24 cellular contexts compared by ENCODE assay signal in the genomic region with DNA sequence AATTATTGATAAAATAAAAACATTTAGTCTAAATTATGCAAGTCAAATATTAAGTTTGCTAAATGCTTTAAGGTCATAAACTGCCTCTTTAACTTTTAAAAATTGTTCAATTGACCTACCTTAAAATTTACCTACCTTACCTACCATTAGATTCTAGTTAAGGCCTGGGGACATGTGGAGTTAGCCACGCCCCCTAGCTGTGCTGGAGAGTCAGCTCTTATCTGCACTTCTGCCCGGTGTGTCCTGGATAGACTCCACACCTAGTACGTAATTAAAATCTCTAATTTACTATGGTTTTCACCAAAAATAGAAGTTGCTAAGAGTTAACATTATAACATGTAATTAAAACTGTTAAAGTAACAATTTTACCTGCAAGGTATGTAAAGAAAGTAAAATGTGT. TPM values are rescaled to one million over a fixed set of nuclear protein-coding genes. Genes with fewer than 3 reads are reported as not detected.
DNase-seq lines count a peak whose midpoint lies in the region; ATAC-seq and TF ChIP-seq lines count a peak whose summit lies in the region.
"Had no signal": no experiment of that assay in that cellular context is flagged by ENCODE, and none has a peak within 500 bp of the region (broad histone marks: within the 10 kb centered on the region; RNA-seq: fewer than 3 reads in every experiment).

No MANE protein-coding gene starts in this region.

- H3K79me2 ChIP-seq in OCI-LY7 (ENCODE audit: insufficient read depth, low read depth, low read length), result no peaks in the 10 kb centered on the region

- BruUV-seq in OCI-LY7 (replicated peaks; lab: Mats Ljungman, UMichigan), result no TSS peak

- ATAC-seq in foreskin keratinocyte (peak; percentile 29), HG03460 (IDR thresholded peaks at IDR 0.05; ENCODE audit: unreplicated experiment) (no peak), GM18498 (IDR thresholded peaks at IDR 0.05; ENCODE audit: unreplicated experiment) (no peak)
- no peak for ATAC-seq in activated naive CD4-positive, alpha-beta T cell treated with anti-CD3 and anti-CD28 coated beads, Interleukin-2, amount 50 U/mL, for 72 hours
- ATAC-seq: activated CD8-positive, alpha-beta T cell treated with anti-CD3 and anti-CD28 coated beads, Interleukin-2, amount 10 ng/mL, durations not matched to agents 7 days and 5 days; gastroesophageal sphincter; naive thymus-derived CD4-positive, alpha-beta T cell had no signal

- H3K36me3 ChIP-seq in GM06990 (ENCODE audit: control insufficient read depth, insufficient read depth, low read length), result no peaks in the 10 kb centered on the region
- no peaks in the 10 kb centered on the region for H3K36me3 ChIP-seq in OCI-LY7 (ENCODE audit: insufficient read depth, low read length)
- H3K36me3 ChIP-seq: esophagus muscularis mucosa, gastroesophageal sphincter, uterus had no signal

- TF ChIP-seq CTCF in 22Rv1 (IDR thresholded peaks at IDR 0.05) (peak; percentile 11; the same call in 1 of the 2 replicates), GM06990 (IDR thresholded peaks at IDR 0.05; ENCODE audit: insufficient read depth, low read length, poor library complexity, severe bottlenecking) (peak; percentile 14), OCI-LY7 (conservative IDR thresholded peaks at IDR 0.05; ENCODE audit: low read length) (no peak; the same call in 1 of the 2 replicates), foreskin keratinocyte (conservative IDR thresholded peaks at IDR 0.05) (peak; percentile 48)

- CTCF ChIA-PET in OCI-LY7 (lab: Charles Lee; ENCODE audit: unreplicated experiment), result no interaction called here

- no peaks in the 10 kb centered on the region for H3K9me2 ChIP-seq in OCI-LY7 (ENCODE audit: insufficient read depth, low read length)

- POLR2A ChIA-PET in OCI-LY7 (lab: Charles Lee), result no interaction called here

- no peaks in the 10 kb centered on the region for H4K20me1 ChIP-seq in OCI-LY7 (ENCODE audit: insufficient read depth, low read length)

- H3K4me2 ChIP-seq in OCI-LY7 (ENCODE audit: low read length), result no peak overlapping the region

- H3K27ac ChIP-seq in 22Rv1 (no peak overlapping the region), OCI-LY7 (ENCODE audit: low read depth, low read length, poor library complexity, severe bottlenecking) (no peak overlapping the region), foreskin keratinocyte (no peak overlapping the region)
- H3K27ac ChIP-seq: esophagus muscularis mucosa, gastroesophageal sphincter, uterus had no signal

- H3K9me3 Mint-ChIP-seq in activated naive CD4-positive, alpha-beta T cell treated with anti-CD3 and anti-CD28 coated beads, Interleukin-2, amount 50 U/mL, for 72 hours, result no peaks in the 10 kb centered on the region
- H3K9me3 Mint-ChIP-seq: activated naive CD4-positive, alpha-beta T cell treated with anti-CD3 and anti-CD28 coated beads, Interleukin-2, amount 50 U/mL, for 24 hours had no signal

- DNase-seq in GM06990 (ENCODE audit: extremely low read depth, insufficient read length) (no peak), OCI-LY7 (ENCODE audit: low spot score) (peak; percentile 2), foreskin keratinocyte (no peak), NCI-H2029 treated with DMSO at 0.1 percent for 48 hours (lab: John Stamatoyannopoulos, UW) (no peak)
- no peak for DNase-seq in activated naive CD4-positive, alpha-beta T cell treated with anti-CD3 and anti-CD28 coated beads, Interleukin-2, amount 50 U/mL, for 72 hours (ENCODE audit: low spot score in 2 of 2)
- DNase-seq: activated CD4-positive, CD25-positive, alpha-beta regulatory T cell treated with anti-CD3 and anti-CD28 coated beads, Interleukin-2, amount 50 U/mL, for 72 hours; activated CD8-positive, alpha-beta T cell treated with anti-CD3 and anti-CD28 coated beads, Interleukin-2, amount 10 ng/mL, durations not matched to agents 7 days and 5 days; activated T-cell treated with anti-CD3 and anti-CD28 coated beads, Interleukin-2, amount 50 U/mL, for 48 hours; CD4-positive, alpha-beta T cell; DND-41; effector CD4-positive, alpha-beta T cell; kidney glomerular epithelial cell; naive thymus-derived CD4-positive, alpha-beta T cell; NCI-H1436 treated with DMSO at 0.1 percent for 48 hours; stimulated activated CD4-positive, alpha-beta T cell treated with anti-CD3 and anti-CD28 coated beads, Interleukin-12 subunit alpha, Interleukin-12 subunit beta, amount 100 ng/mL, for 4 hours; stimulated activated CD8-positive, alpha-beta memory T cell treated with anti-CD3 and anti-CD28 coated beads, Interleukin-4, amount 100 ng/mL, for 48 hours; T1000; uterus had no signal

- peaks cover 5% of the 10 kb centered on the region; the same call in 1 of the 2 replicates for H3K9me3 ChIP-seq in OCI-LY7 (ENCODE audit: low read length)
- H3K9me3 ChIP-seq: esophagus muscularis mucosa, gastroesophageal sphincter, uterus had no signal

- H3K27ac Mint-ChIP-seq in activated naive CD4-positive, alpha-beta T cell treated with anti-CD3 and anti-CD28 coated beads, Interleukin-2, amount 50 U/mL, for 72 hours, result no peak overlapping the region
- H3K27ac Mint-ChIP-seq: activated CD8-positive, alpha-beta T cell treated with anti-CD3 and anti-CD28 coated beads, Interleukin-2, amount 10 ng/mL, durations not matched to agents 7 days and 5 days; activated naive CD4-positive, alpha-beta T cell treated with anti-CD3 and anti-CD28 coated beads, Interleukin-2, amount 50 U/mL, for 24 hours; CD4-positive, alpha-beta T cell; naive thymus-derived CD4-positive, alpha-beta T cell had no signal

- no peak overlapping the region for H2AFZ ChIP-seq in OCI-LY7 (ENCODE audit: low read length)

- H3K36me3 Mint-ChIP-seq in activated naive CD4-positive, alpha-beta T cell treated with anti-CD3 and anti-CD28 coated beads, Interleukin-2, amount 50 U/mL, for 72 hours, result no peaks in the 10 kb centered on the region
- H3K36me3 Mint-ChIP-seq: activated naive CD4-positive, alpha-beta T cell treated with anti-CD3 and anti-CD28 coated beads, Interleukin-2, amount 50 U/mL, for 24 hours; naive thymus-derived CD4-positive, alpha-beta T cell had no signal

- H3K4me3 ChIP-seq in GM06990 (replicated peaks; ENCODE audit: low read depth, low read length) (no peak overlapping the region), OCI-LY7 (ENCODE audit: low read depth, low read length, poor library complexity, severe bottlenecking) (no peak overlapping the region)
- H3K4me3 ChIP-seq: esophagus muscularis mucosa, gastroesophageal sphincter, uterus had no signal

- H3K4me1 ChIP-seq in OCI-LY7 (ENCODE audit: insufficient read depth, low read length, poor library complexity, severe bottlenecking) (no peaks in the 10 kb centered on the region), foreskin keratinocyte (peaks cover 10% of the 10 kb centered on the region)
- H3K4me1 ChIP-seq: uterus had no signal

- intact Hi-C loops in OCI-LY7 (cut with micrococcal nuclease; ENCODE audit: unreplicated experiment), result no loop called here

- H3K27me3 ChIP-seq in GM06990 (replicated peaks; ENCODE audit: control insufficient read depth, insufficient read depth, low read length), result no peaks in the 10 kb centered on the region
- H3K27me3 ChIP-seq in foreskin keratinocyte, result no peaks in the 10 kb centered on the region
- H3K27me3 ChIP-seq: esophagus muscularis mucosa, gastroesophageal sphincter, uterus had no signal

RNA-seq across cellular contexts. Expression of gene TENM3, which starts 22.7 kb away (rescaled TPM):
- 0.28 TPM in 1 of 2 replicates, not detected in the other for total RNA-seq in OCI-LY7 (2014; rRNA removed; shearing (Covaris generic))
- total RNA-seq in OCI-LY7 (2022) (not detected in 2 replicates), foreskin keratinocyte (24.5 and 30.1 TPM in 2 replicates)
- 2.4 and 2.7 TPM in 2 replicates for polyA plus RNA-seq in foreskin keratinocyte
- total RNA-seq in activated naive CD4-positive, alpha-beta T cell treated with anti-CD3 and anti-CD28 coated beads, Interleukin-2, amount 50 U/mL, for 72 hours, result not detected
- total RNA-seq: activated CD8-positive, alpha-beta T cell treated with anti-CD3 and anti-CD28 coated beads, Interleukin-2, amount 10 ng/mL, durations not matched to agents 7 days and 5 days; CD4-positive, alpha-beta T cell; naive thymus-derived CD4-positive, alpha-beta T cell had no signal
- polyA plus RNA-seq: naive thymus-derived CD4-positive, alpha-beta T cell had no signal

Comparison
In these comparisons a context has a peak if more than half of its experiments do, and no peak if none do; other contexts are left out.
1. RNA of gene TENM3, which starts 22.7 kb away (total RNA-seq): 24.5 to 30.1 TPM in foreskin keratinocyte; 0.28 TPM in OCI-LY7 and not detected in activated naive CD4-positive, alpha-beta T cell treated with anti-CD3 and anti-CD28 coated beads, Interleukin-2, amount 50 U/mL, for 72 hours; every median in the first group is over 10 times any median in the second.